In genomic region chr1:229273507-229274232, GRCh38 we compare ENCODE assay signal across 13 cellular contexts. TPM values are rescaled to one million over a fixed set of nuclear protein-coding genes. Genes with fewer than 3 reads are reported as not detected.
DNase-seq lines count a peak whose midpoint lies in the region; ATAC-seq and TF ChIP-seq lines count a peak whose summit lies in the region.
"Had no signal": no experiment of that assay in that cellular context is flagged by ENCODE, and none has a peak within 500 bp of the region (broad histone marks: within the 10 kb centered on the region; RNA-seq: fewer than 3 reads in every experiment).

No MANE protein-coding gene starts in this region.

- POLR2A ChIA-PET in MCF 10A (lab: Yijun Ruan, JAX): interaction anchor here (0.6 to 1.6 kb wide), 14 partner anchors 8 to 1045 kb away, joined by 3 to 8 read pairs (median 3); partner anchors contain the start of gene NUP133

- no peaks in the 10 kb centered on the region for H3K27me3 Mint-ChIP-seq in MCF 10A (ENCODE audit: insufficient read depth, unreplicated experiment)
- H3K27me3 Mint-ChIP-seq: activated naive CD8-positive, alpha-beta T cell treated with anti-CD3 and anti-CD28 coated beads, Interleukin-2, amount 50 U/mL, for 24 hours had no signal

- peaks cover 40% of the 10 kb centered on the region for H3K4me1 Mint-ChIP-seq in MCF 10A (ENCODE audit: insufficient read depth, unreplicated experiment)

- H3K4me1 ChIP-seq in breast epithelium (peaks cover 3 to 6% of the 10 kb centered on the region in 2 donors), upper lobe of right lung (peaks cover 26% of the 10 kb centered on the region)

- H3K27me3 ChIP-seq in breast epithelium (no peaks in the 10 kb centered on the region), upper lobe of right lung (no peaks in the 10 kb centered on the region)

- H3K9me3 ChIP-seq in breast epithelium: no peaks in the 10 kb centered on the region
- no peaks in the 10 kb centered on the region for H3K9me3 ChIP-seq in upper lobe of right lung

- H3K36me3 ChIP-seq in breast epithelium (no peaks in the 10 kb centered on the region), upper lobe of right lung (no peaks in the 10 kb centered on the region)

- BruUV-seq in MCF 10A (replicated peaks; lab: Mats Ljungman, UMichigan): no TSS peak

- H3K27ac ChIP-seq in breast epithelium (peak overlapping the region; percentile 23 to 50), upper lobe of right lung (no peak overlapping the region)

- peaks cover 9% of the 10 kb centered on the region for H3K36me3 Mint-ChIP-seq in MCF 10A (ENCODE audit: insufficient read depth, unreplicated experiment)

- TF ChIP-seq POLR2A in breast epithelium (IDR thresholded peaks at IDR 0.05) (no peak), GM18505 (IDR thresholded peaks at IDR 0.05; ENCODE audit: borderline replicate concordance, extremely low read depth, insufficient read depth, insufficient read length) (no peak)

- H3K4me3 ChIP-seq in breast epithelium (no peak overlapping the region), cardiac fibroblast (replicated peaks in 1 of 2; ENCODE audit: low read depth in 2 of 2, low read length in 2 of 2) (no peak overlapping the region), upper lobe of right lung (no peak overlapping the region)

- ATAC-seq in upper lobe of right lung: peak; percentile 46
- ATAC-seq in HG02642 (IDR thresholded peaks at IDR 0.05; ENCODE audit: poor library complexity, unreplicated experiment): no peak
- no peak for ATAC-seq in GM21526 (IDR thresholded peaks at IDR 0.05; ENCODE audit: low FRiP score, unreplicated experiment)
- no peak for ATAC-seq in GM18505 (IDR thresholded peaks at IDR 0.05; ENCODE audit: unreplicated experiment)
- ATAC-seq: activated naive CD8-positive, alpha-beta T cell treated with anti-CD3 and anti-CD28 coated beads, Interleukin-2, amount 50 U/mL, for 24 hours; K562 had no signal

- no peak overlapping the region for H3K4me3 Mint-ChIP-seq in MCF 10A (ENCODE audit: unreplicated experiment)

- CTCF ChIA-PET in MCF 10A (lab: Yijun Ruan, JAX): interaction anchor here (0.7 to 1.3 kb wide), 7 partner anchors 15 to 284 kb away, joined by 3 to 6 read pairs (median 3); no protein-coding TSS in a partner anchor

- intact Hi-C loops in breast epithelium (cut with DNase I; ENCODE audit: low total_unique reads): no loop called here
- intact Hi-C loops in MCF 10A (cut with micrococcal nuclease): loop anchor here (5.0 kb wide), 2 partner anchors 69 to 209 kb away; partner anchors contain the start of gene CCSAP
- intact Hi-C loops in upper lobe of right lung (cut with DNase I): no loop called here

- no peak for DNase-seq in breast epithelium (ENCODE audit: low spot score in 2 of 2)
- no peak for DNase-seq in MCF 10A (ENCODE audit: unreplicated experiment)
- peak; percentile 33 to 45 for DNase-seq in cardiac fibroblast (ENCODE audit: low read depth in 2 of 2)
- peak; percentile 28 to 30 for DNase-seq in lung microvascular endothelial cell (ENCODE audit: low read depth in 2 of 2)
- DNase-seq in upper lobe of right lung: no peak
- DNase-seq: activated CD4-positive, alpha-beta T cell treated with anti-CD3 and anti-CD28 coated beads for 1 hour; activated naive CD8-positive, alpha-beta T cell treated with anti-CD3 and anti-CD28 coated beads, Interleukin-2, amount 50 U/mL, for 24 hours; activated T-cell treated with anti-CD3 and anti-CD28 coated beads, Interleukin-2, amount 50 U/mL, for 1 hour; DMS 273 treated with DMSO at 0.1 percent for 48 hours had no signal

- TF ChIP-seq CTCF in breast epithelium (IDR thresholded peaks at IDR 0.05) (no peak), MCF 10A (IDR thresholded peaks at IDR 0.05; ENCODE audit: unreplicated experiment) (no peak), cardiac fibroblast (IDR thresholded peaks at IDR 0.05; ENCODE audit: low read depth, low read length) (no peak), upper lobe of right lung (IDR thresholded peaks at IDR 0.05) (no peak)

- H3K9me3 Mint-ChIP-seq in MCF 10A (ENCODE audit: unreplicated experiment): no peaks in the 10 kb centered on the region
- H3K9me3 Mint-ChIP-seq: activated naive CD8-positive, alpha-beta T cell treated with anti-CD3 and anti-CD28 coated beads, Interleukin-2, amount 50 U/mL, for 24 hours had no signal

- H3K27ac Mint-ChIP-seq in MCF 10A (ENCODE audit: low read depth, unreplicated experiment): no peak overlapping the region
- H3K27ac Mint-ChIP-seq: activated naive CD8-positive, alpha-beta T cell treated with anti-CD3 and anti-CD28 coated beads, Interleukin-2, amount 50 U/mL, for 24 hours had no signal

RNA-seq across cellular contexts. Expression of gene RAB4A, which starts 2.8 kb away (rescaled TPM):
- 10 to 100 TPM; 27.5 to 47.8 (median 42.1) TPM for total RNA-seq in breast epithelium
- 87.4 and 88.6 TPM in 2 replicates for total RNA-seq in MCF 10A (2022)
- total RNA-seq in lung microvascular endothelial cell: 13.9 and 15.7 TPM in 2 replicates
- 47.1 TPM for total RNA-seq in upper lobe of right lung

Comparison
In these comparisons a context has a peak if more than half of its experiments do, and no peak if none do; other contexts are left out.
1. DNase-seq: peak in cardiac fibroblast (2 of 2) and lung microvascular endothelial cell (2 of 2); none in breast epithelium (0 of 2), MCF 10A (single experiment) and upper lobe of right lung (single experiment).